Comparison of ENCODE assay signal across 29 cellular contexts in the genomic region with DNA sequence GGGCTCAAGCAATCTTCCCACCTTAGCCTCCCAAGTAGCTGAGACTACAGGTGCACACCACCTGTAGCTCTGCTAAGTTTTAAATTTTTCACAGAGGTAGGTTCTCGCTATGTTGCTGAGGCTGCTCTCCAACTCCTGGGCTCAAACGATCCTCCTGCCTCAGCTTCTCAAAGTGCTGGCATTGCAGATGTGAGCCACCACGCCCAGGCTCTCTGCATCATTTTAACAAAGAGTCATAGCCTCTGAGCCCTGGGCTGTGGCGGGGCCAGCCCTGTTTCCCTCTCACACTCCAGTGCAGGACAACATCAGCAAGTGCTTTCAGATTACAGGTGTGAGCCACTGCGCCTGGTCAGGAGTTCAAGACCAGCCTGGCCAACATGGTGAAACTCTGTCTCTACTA.
DNase-seq lines count a peak whose midpoint lies in the region; ATAC-seq, FAIRE-seq and TF ChIP-seq lines count a peak whose summit lies in the region.
"Had no signal": no experiment of that assay in that cellular context is flagged by ENCODE, and none has a peak within 500 bp of the region (broad histone marks: within the 10 kb centered on the region; RNA-seq: fewer than 3 reads in every experiment).

No MANE protein-coding gene starts in this region.

- H3K4me3 ChIP-seq in kidney (ENCODE audit: low read length in 2 of 2): no peak overlapping the region
- H3K4me3 ChIP-seq: heart right ventricle, SK-N-MC, smooth muscle cell, suprapubic skin, vagina had no signal

- no peak for FAIRE-seq in kidney (lab: Jason Lieb, UNC)
- FAIRE-seq in GM12891 (lab: Jason Lieb, UNC): no peak

- H3K36me3 Mint-ChIP-seq in stimulated activated effector memory CD8-positive, alpha-beta T cell treated with anti-CD3 and anti-CD28 coated beads, Interleukin-12 subunit alpha, Interleukin-12 subunit beta, amount 100 ng/mL, for 72 hours: no peaks in the 10 kb centered on the region
- H3K36me3 Mint-ChIP-seq: brain; memory B cell; stimulated activated naive B cell treated with anti-CD40 and anti-IgM and Interleukin-4, amounts not matched to agents 10 μg/mL and 1 μg/mL and 100 μg/mL, for 72 hours had no signal

- no peaks in the 10 kb centered on the region for H3K9me3 ChIP-seq in kidney (ENCODE audit: control insufficient read depth in 1 of 2, low read length in 2 of 2)
- H3K9me3 ChIP-seq: heart right ventricle, suprapubic skin, vagina had no signal

- ATAC-seq in stimulated activated effector memory CD8-positive, alpha-beta T cell treated with anti-CD3 and anti-CD28 coated beads, Interleukin-12 subunit alpha, Interleukin-12 subunit beta, amount 100 ng/mL, for 72 hours: no peak
- ATAC-seq: heart right ventricle, left colon had no signal

- peak overlapping the region; percentile 90 for H3K27ac Mint-ChIP-seq in stimulated activated effector memory CD8-positive, alpha-beta T cell treated with anti-CD3 and anti-CD28 coated beads, Interleukin-12 subunit alpha, Interleukin-12 subunit beta, amount 100 ng/mL, for 72 hours
- H3K27ac Mint-ChIP-seq: activated T-cell treated with anti-CD3 and anti-CD28 coated beads, Interleukin-2, amount 50 U/mL, for 72 hours; brain; memory B cell; stimulated activated naive B cell treated with anti-CD40 and anti-IgM and Interleukin-4, amounts not matched to agents 10 μg/mL and 1 μg/mL and 100 μg/mL, for 72 hours had no signal

- H3K9me3 Mint-ChIP-seq in stimulated activated effector memory CD8-positive, alpha-beta T cell treated with anti-CD3 and anti-CD28 coated beads, Interleukin-12 subunit alpha, Interleukin-12 subunit beta, amount 100 ng/mL, for 72 hours: no peaks in the 10 kb centered on the region
- H3K9me3 Mint-ChIP-seq: activated T-cell treated with anti-CD3 and anti-CD28 coated beads, Interleukin-2, amount 50 U/mL, for 72 hours; brain; memory B cell; stimulated activated naive B cell treated with anti-CD40 and anti-IgM and Interleukin-4, amounts not matched to agents 10 μg/mL and 1 μg/mL and 100 μg/mL, for 72 hours had no signal

- TF ChIP-seq POLR2A in GM12891 (IDR thresholded peaks at IDR 0.05; ENCODE audit: low read depth, low read length): no peak

- H3K4me3 Mint-ChIP-seq in stimulated activated effector memory CD8-positive, alpha-beta T cell treated with anti-CD3 and anti-CD28 coated beads, Interleukin-12 subunit alpha, Interleukin-12 subunit beta, amount 100 ng/mL, for 72 hours: peak overlapping the region; percentile 43
- H3K4me3 Mint-ChIP-seq: brain, memory B cell had no signal

- intact Hi-C loops in kidney (cut with DNase I): no loop called here

- H3K9ac ChIP-seq in kidney (ENCODE audit: low read length in 2 of 2): no peak overlapping the region

- no peaks in the 10 kb centered on the region for H3K36me3 ChIP-seq in kidney (ENCODE audit: control insufficient read depth in 1 of 2, insufficient read depth in 2 of 2, low read length in 2 of 2)
- H3K36me3 ChIP-seq: heart right ventricle, suprapubic skin, vagina, WERI-Rb-1 had no signal

- peaks cover 5% of the 10 kb centered on the region for H3K4me1 Mint-ChIP-seq in stimulated activated effector memory CD8-positive, alpha-beta T cell treated with anti-CD3 and anti-CD28 coated beads, Interleukin-12 subunit alpha, Interleukin-12 subunit beta, amount 100 ng/mL, for 72 hours
- H3K4me1 Mint-ChIP-seq: brain had no signal

- H3K27ac ChIP-seq in kidney (ENCODE audit: low read depth in 2 of 2, low read length in 2 of 2): no peak overlapping the region
- H3K27ac ChIP-seq: C4-2B, heart right ventricle, HL-60, RWPE1, SK-N-MC, suprapubic skin, vagina, WERI-Rb-1 had no signal

- H3K4me1 ChIP-seq in kidney (ENCODE audit: control insufficient read depth in 1 of 2, insufficient read depth in 1 of 2, low read depth in 1 of 2, low read length in 2 of 2): no peaks in the 10 kb centered on the region
- H3K4me1 ChIP-seq: heart right ventricle, suprapubic skin, vagina had no signal

- DNase-seq in activated effector memory CD4-positive, alpha-beta T cell treated with anti-CD3 and anti-CD28 coated beads, Interleukin-2, amount 50 U/mL, for 16 hours: peak; percentile 21
- no peak for DNase-seq in activated effector memory CD4-positive, alpha-beta T cell treated with Interleukin-2 at 50 U/mL for 16 hours
- DNase-seq in RPMI8226 (peak; percentile 85), kidney (peak; percentile 8), GM12891 (ENCODE audit: insufficient read length, low spot score) (no peak), NCI-H526 treated with DMSO at 0.1 percent for 48 hours (lab: John Stamatoyannopoulos, UW) (no peak), cerebellar cortex (ENCODE audit: low spot score) (no peak)
- no peak for DNase-seq in stimulated activated effector memory CD8-positive, alpha-beta T cell treated with anti-CD3 and anti-CD28 coated beads, Interleukin-12 subunit alpha, Interleukin-12 subunit beta, amount 100 ng/mL, for 72 hours (ENCODE audit: low spot score in 2 of 2)
- DNase-seq: activated T-cell treated with anti-CD3 and anti-CD28 coated beads, Interleukin-2, amount 50 U/mL, for 72 hours; effector CD8-positive, alpha-beta T cell; foreskin fibroblast; HCEC 1CT; heart right ventricle; left colon; NCI-H1105; NCI-H1930; NCI-H69; stimulated activated CD4-positive, alpha-beta T cell treated with anti-CD3 and anti-CD28 coated beads, Interleukin-2, amount 100 ng/mL, for 48 hours; stimulated activated naive B cell treated with anti-CD40 and anti-IgM and Interleukin-4, amounts not matched to agents 10 μg/mL and 1 μg/mL and 100 μg/mL, for 72 hours; WERI-Rb-1 had no signal

- no peak for TF ChIP-seq CTCF in kidney (IDR thresholded peaks at IDR 0.05; ENCODE audit: borderline replicate concordance, extremely low read depth, insufficient read depth)

TF ChIP-seq in GM12891, 5 proteins besides CTCF, POLR2A, EP300 and RAD21:
- TF ChIP-seq TAF1 (IDR thresholded peaks at IDR 0.05; ENCODE audit: low read depth, low read length): no peak
- TF ChIP-seq PAX5 (IDR thresholded peaks at IDR 0.05; ENCODE audit: insufficient read depth, low read length, severe bottlenecking): no peak
- TF ChIP-seq POU2F2 (IDR thresholded peaks at IDR 0.05; ENCODE audit: low read depth, low read length): no peak
- TF ChIP-seq SPI1 (IDR thresholded peaks at IDR 0.05; ENCODE audit: low read depth, low read length): no peak
- TF ChIP-seq POLR2AphosphoS5 (IDR thresholded peaks at IDR 0.05; ENCODE audit: low read depth, low read length): no peak

Comparison
In these comparisons a context has a peak if more than half of its experiments do, and no peak if none do; other contexts are left out.
1. DNase-seq: peak in activated effector memory CD4-positive, alpha-beta T cell treated with anti-CD3 and anti-CD28 coated beads, Interleukin-2, amount 50 U/mL, for 16 hours (single experiment), RPMI8226 (single experiment) and kidney (single experiment); none in activated effector memory CD4-positive, alpha-beta T cell treated with Interleukin-2 at 50 U/mL for 16 hours (single experiment), stimulated activated effector memory CD8-positive, alpha-beta T cell treated with anti-CD3 and anti-CD28 coated beads, Interleukin-12 subunit alpha, Interleukin-12 subunit beta, amount 100 ng/mL, for 72 hours (0 of 2), GM12891 (single experiment), NCI-H526 treated with DMSO at 0.1 percent for 48 hours (single experiment) and cerebellar cortex (single experiment).